In the genomic region with DNA sequence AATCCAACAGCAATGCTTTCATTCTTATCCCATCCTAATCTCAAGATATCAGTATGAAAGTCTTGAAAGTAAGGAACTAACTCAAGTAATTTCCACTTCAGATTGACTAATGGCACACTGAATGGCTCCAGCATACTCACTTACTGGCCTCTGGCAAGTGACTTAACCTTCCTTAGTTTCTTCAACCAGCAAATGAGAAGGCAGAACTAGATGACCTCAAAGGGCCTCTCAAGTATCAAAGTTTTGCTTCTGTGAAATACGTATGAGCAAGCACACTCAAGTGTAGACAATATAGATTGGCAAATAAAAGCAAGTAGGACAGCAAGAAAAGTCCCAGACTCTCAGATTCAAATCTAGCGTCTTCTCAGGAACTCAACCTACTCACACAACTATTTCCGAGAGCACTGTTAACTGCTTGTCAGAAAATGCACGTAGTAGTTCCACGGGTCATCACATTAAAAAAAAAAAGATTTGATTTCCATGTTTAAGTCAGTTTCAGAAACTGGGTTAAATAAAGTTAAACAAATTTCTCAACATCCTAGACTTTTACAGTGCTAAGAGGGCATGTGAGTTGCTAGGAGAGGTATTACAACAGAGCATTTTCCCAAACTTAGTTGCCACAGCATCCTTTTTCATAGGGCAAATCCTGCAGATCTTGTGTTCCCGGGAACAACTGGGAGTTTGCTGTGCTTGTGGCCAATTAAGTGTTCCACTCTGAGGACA, we compare ENCODE assay signal across 7 cellular contexts.
DNase-seq lines count a peak whose midpoint lies in the region; ATAC-seq, FAIRE-seq and TF ChIP-seq lines count a peak whose summit lies in the region.

No MANE protein-coding gene starts in this region.

- H3K27ac ChIP-seq in PC-9 (peak overlapping the region; percentile 60; the same call in 1 of the 2 replicates), skin epidermis (peak overlapping the region in 18 of 21 experiments; percentile 30 to 78 (median 58))

- H3K4me1 ChIP-seq in PC-9 (replicated peaks; ENCODE audit: insufficient read depth): peaks cover 96% of the 10 kb centered on the region

- H3K9me3 Mint-ChIP-seq in dendritic cell treated with granulocyte-macrophage colony-stimulating factor and Interleukin-4, amounts not matched to agents 40 ng/mL and 50 ng/mL, for 4 days: no peaks in the 10 kb centered on the region

- H3K4me1 Mint-ChIP-seq in dendritic cell treated with granulocyte-macrophage colony-stimulating factor and Interleukin-4, amounts not matched to agents 40 ng/mL and 50 ng/mL, for 4 days (ENCODE audit: low read depth): peaks cover 68% of the 10 kb centered on the region

- intact Hi-C loops in PC-9 (cut with micrococcal nuclease; ENCODE audit: unreplicated experiment): no loop called here
- intact Hi-C loops in dendritic cell treated with granulocyte-macrophage colony-stimulating factor and Interleukin-4, amounts not matched to agents 40 ng/mL and 50 ng/mL, for 4 days (cut with micrococcal nuclease): no loop called here

- peaks cover 29% of the 10 kb centered on the region; the same call in 1 of the 2 replicates for H3K36me3 ChIP-seq in PC-9 (ENCODE audit: low read depth)

- H3K4me3 Mint-ChIP-seq in dendritic cell treated with granulocyte-macrophage colony-stimulating factor and Interleukin-4, amounts not matched to agents 40 ng/mL and 50 ng/mL, for 4 days: no peak overlapping the region

- no peak for ATAC-seq in HG03378 (IDR thresholded peaks at IDR 0.05; ENCODE audit: unreplicated experiment)
- ATAC-seq in HG03571 (IDR thresholded peaks at IDR 0.05; ENCODE audit: unreplicated experiment): no peak

- TF ChIP-seq CTCF in PC-9 (conservative IDR thresholded peaks at IDR 0.05): no peak

- no peaks in the 10 kb centered on the region for H3K9me3 ChIP-seq in PC-9 (ENCODE audit: insufficient read depth, low read depth)

- H3K36me3 Mint-ChIP-seq in dendritic cell treated with granulocyte-macrophage colony-stimulating factor and Interleukin-4, amounts not matched to agents 40 ng/mL and 50 ng/mL, for 4 days (ENCODE audit: low read depth): peaks cover 8% of the 10 kb centered on the region

- H4K20me1 ChIP-seq in PC-9 (ENCODE audit: insufficient read depth): peaks cover 45% of the 10 kb centered on the region

- no peaks in the 10 kb centered on the region for H3K27me3 ChIP-seq in PC-9 (ENCODE audit: insufficient read depth, low read depth)

- H3K4me2 ChIP-seq in PC-9: no peak overlapping the region

- H3K4me3 ChIP-seq in PC-9 (no peak overlapping the region), skin epidermis (no peak overlapping the region)

- BruUV-seq in PC-9 (replicated peaks; lab: Mats Ljungman, UMichigan): no TSS peak

- H3K79me2 ChIP-seq in PC-9 (ENCODE audit: low read depth): peaks cover 98% of the 10 kb centered on the region

- H3F3A ChIP-seq in PC-9 (ENCODE audit: insufficient read depth, low read depth): peaks cover 91% of the 10 kb centered on the region

- no peak overlapping the region for H2AFZ ChIP-seq in PC-9

- H3K27ac Mint-ChIP-seq in dendritic cell treated with granulocyte-macrophage colony-stimulating factor and Interleukin-4, amounts not matched to agents 40 ng/mL and 50 ng/mL, for 4 days: peak overlapping the region; percentile 75

- DNase-seq in GM12892 (ENCODE audit: insufficient read length): no peak
- DNase-seq in PC-9: no peak
- DNase-seq in putamen (ENCODE audit: low spot score): no peak

- no peaks in the 10 kb centered on the region for H3K9me2 ChIP-seq in PC-9 (ENCODE audit: insufficient read depth)

- POLR2A ChIA-PET in PC-9 (lab: Charles Lee; ENCODE audit: unreplicated experiment): no interaction called here

- no peaks in the 10 kb centered on the region for H3K27me3 Mint-ChIP-seq in dendritic cell treated with granulocyte-macrophage colony-stimulating factor and Interleukin-4, amounts not matched to agents 40 ng/mL and 50 ng/mL, for 4 days

- FAIRE-seq in GM12892 (lab: Jason Lieb, UNC): peak; percentile 27

- no peak for TF ChIP-seq POLR2A in GM12892 (IDR thresholded peaks at IDR 0.05; ENCODE audit: low read depth, low read length)

- CTCF ChIA-PET in PC-9 (lab: Charles Lee): interaction anchor here (0.7 kb wide), 1 partner anchor 9 kb away, joined by 3 read pairs; no protein-coding TSS in a partner anchor
